Comparison of ENCODE assay signal across 24 cellular contexts in the genomic region with DNA sequence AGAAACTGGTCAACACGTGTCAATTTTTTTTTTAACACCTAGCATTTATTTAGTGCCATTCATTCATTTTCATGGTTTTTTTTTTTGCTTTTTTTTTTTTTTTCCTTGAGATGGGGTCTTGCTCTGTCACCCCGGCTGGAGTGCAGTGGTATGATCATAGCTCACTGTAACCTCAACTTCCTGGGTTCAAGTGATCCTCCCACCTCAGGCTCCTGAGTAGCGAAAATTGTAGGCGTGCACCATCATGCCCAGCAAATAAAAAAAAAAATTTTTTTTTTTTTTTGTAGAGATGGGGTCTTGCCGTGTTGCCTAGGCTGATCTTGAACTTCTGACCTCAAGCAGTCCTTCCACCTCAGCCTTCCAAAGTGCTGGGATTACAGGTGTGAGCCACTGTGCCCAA.
"Had no signal": no experiment of that assay in that cellular context is flagged by ENCODE, and none has a peak within 500 bp of the region (broad histone marks: within the 10 kb centered on the region; RNA-seq: fewer than 3 reads in every experiment).

No MANE protein-coding gene starts in this region.

- DNase-seq: cortex of kidney; effector CD8-positive, alpha-beta T cell; effector memory CD8-positive, alpha-beta T cell; endodermal cell; erythroblast; esophagus squamous epithelium; foreskin fibroblast; foreskin melanocyte; gastrocnemius medialis; glutamatergic neuron; head of caudate nucleus; heart right ventricle; hippocampal formation; left cardiac atrium; left lung; left ventricle myocardium superior; lower lobe of right lung; mesenchymal stem cell; mucosa of descending colon; naive B cell; naive thymus-derived CD8-positive, alpha-beta T cell had no signal

- H3K9me3 Mint-ChIP-seq: dendritic cell treated with granulocyte-macrophage colony-stimulating factor and Interleukin-4, amounts not matched to agents 40 ng/mL and 50 ng/mL, for 4 days; effector memory CD8-positive, alpha-beta T cell; endodermal cell; mesothelial cell of epicardium; naive B cell; naive thymus-derived CD8-positive, alpha-beta T cell had no signal

- H3K27me3 Mint-ChIP-seq: dendritic cell treated with granulocyte-macrophage colony-stimulating factor and Interleukin-4, amounts not matched to agents 40 ng/mL and 50 ng/mL, for 4 days; effector memory CD8-positive, alpha-beta T cell; naive B cell; naive thymus-derived CD8-positive, alpha-beta T cell had no signal

- ATAC-seq: effector memory CD8-positive, alpha-beta T cell; esophagus mucosa; gastrocnemius medialis; heart right ventricle; left cardiac atrium; left lung; left ventricle myocardium superior; lower lobe of right lung; mucosa of descending colon; naive thymus-derived CD8-positive, alpha-beta T cell had no signal

- H3K4me1 Mint-ChIP-seq: endodermal cell had no signal

- H3K4me3 ChIP-seq: esophagus squamous epithelium, gastrocnemius medialis, heart right ventricle, left lung, lower lobe of right lung, mucosa of descending colon had no signal

- H3K4me3 Mint-ChIP-seq: dendritic cell treated with granulocyte-macrophage colony-stimulating factor and Interleukin-4, amounts not matched to agents 40 ng/mL and 50 ng/mL, for 4 days; effector memory CD8-positive, alpha-beta T cell; endodermal cell; mesothelial cell of epicardium; naive B cell had no signal

- H3K27ac Mint-ChIP-seq: dendritic cell treated with granulocyte-macrophage colony-stimulating factor and Interleukin-4, amounts not matched to agents 40 ng/mL and 50 ng/mL, for 4 days; endodermal cell; mesothelial cell of epicardium had no signal
